24 cellular contexts compared by ENCODE assay signal in genomic region chr3:29348311-29348710, GRCh38.
"Had no signal": no experiment of that assay in that cellular context is flagged by ENCODE, and none has a peak within 500 bp of the region (broad histone marks: within the 10 kb centered on the region; RNA-seq: fewer than 3 reads in every experiment).

No MANE protein-coding gene starts in this region.

- ATAC-seq: activated CD8-positive, alpha-beta T cell treated with anti-CD3 and anti-CD28 coated beads for 36 hours; activated naive CD8-positive, alpha-beta T cell treated with anti-CD3 and anti-CD28 coated beads, Interleukin-2, amount 50 U/mL, for 24 hours; heart left ventricle; right lobe of liver; stimulated activated naive CD8-positive, alpha-beta T cell treated with anti-CD3 and anti-CD28 coated beads, Interleukin-15, Interleukin-2, amounts not matched to agents 100 U/mL and 50 U/mL, for 24 hours had no signal

- DNase-seq: activated B cell treated with CpG ODN at 0.5 μM for 24 hours; activated CD4-positive, alpha-beta T cell treated with anti-CD3 and anti-CD28 coated beads, Interleukin-2, amount 50 U/mL, for 1 hour; activated CD8-positive, alpha-beta T cell treated with anti-CD3 and anti-CD28 coated beads for 36 hours; activated naive CD8-positive, alpha-beta T cell treated with anti-CD3 and anti-CD28 coated beads, Interleukin-2, amount 50 U/mL, for 24 hours; activated T-cell treated with anti-CD3 and anti-CD28 coated beads, Interleukin-2, amount 50 U/mL, for 48 hours; amygdala; central memory CD4-positive, alpha-beta T cell; dermis blood vessel endothelial cell; effector CD4-positive, alpha-beta T cell; esophagus squamous epithelium; foreskin fibroblast; heart left ventricle; islet precursor cell; left ventricle myocardium inferior; ovary; right lobe of liver; stimulated activated CD4-positive, alpha-beta T cell treated with anti-CD3 and anti-CD28 coated beads, Interleukin-12 subunit alpha, Interleukin-12 subunit beta, amount 100 ng/mL, for 4 hours; stimulated activated CD4-positive, alpha-beta T cell treated with anti-CD3 and anti-CD28 coated beads, Interleukin-4, amount 100 ng/mL, for 1 hour; stimulated activated naive CD8-positive, alpha-beta T cell treated with anti-CD3 and anti-CD28 coated beads, Interleukin-15, Interleukin-2, amounts not matched to agents 100 U/mL and 50 U/mL, for 24 hours; testis; transverse colon had no signal

- H3K4me3 ChIP-seq: breast epithelium, esophagus squamous epithelium, heart left ventricle, left ventricle myocardium inferior, ovary, right lobe of liver, testis, transverse colon had no signal

- H3K27ac ChIP-seq: epithelial cell of prostate, esophagus squamous epithelium, heart left ventricle, left ventricle myocardium inferior, ovary, right lobe of liver, testis, transverse colon had no signal

- H3K27me3 ChIP-seq: breast epithelium, esophagus squamous epithelium, heart left ventricle, ovary, right lobe of liver, testis, transverse colon had no signal

- H3K36me3 ChIP-seq: breast epithelium, esophagus squamous epithelium, heart left ventricle, left ventricle myocardium inferior, ovary, right lobe of liver, transverse colon had no signal

- H3K4me1 ChIP-seq: breast epithelium, esophagus squamous epithelium, right lobe of liver, testis had no signal

- H3K9me3 ChIP-seq: breast epithelium, esophagus squamous epithelium, heart left ventricle, left ventricle myocardium inferior, ovary, right lobe of liver, testis, transverse colon had no signal

- FAIRE-seq: urothelium cell line had no signal
